Comparison of ENCODE assay signal across 11 cellular contexts in genomic region chr2:62578837-62579640, GRCh38.
DNase-seq lines count a peak whose midpoint lies in the region; ATAC-seq and TF ChIP-seq lines count a peak whose summit lies in the region.
"Had no signal": no experiment of that assay in that cellular context is flagged by ENCODE, and none has a peak within 500 bp of the region (broad histone marks: within the 10 kb centered on the region; RNA-seq: fewer than 3 reads in every experiment).

No MANE protein-coding gene starts in this region.

- no peaks in the 10 kb centered on the region for H3K9me3 ChIP-seq in MM.1S (replicated peaks; ENCODE audit: insufficient read depth, low read length)
- H3K9me3 ChIP-seq in mucosa of descending colon, result no peaks in the 10 kb centered on the region
- H3K9me3 ChIP-seq in heart right ventricle, result no peaks in the 10 kb centered on the region

- no peak overlapping the region for H3K4me3 ChIP-seq in MM.1S (ENCODE audit: low read length)
- no peak overlapping the region for H3K4me3 ChIP-seq in choroid plexus epithelial cell (ENCODE audit: low read depth, low read length)
- no peak overlapping the region for H3K4me3 ChIP-seq in mucosa of descending colon
- H3K4me3 ChIP-seq in heart right ventricle, result no peak overlapping the region

- peak overlapping the region; percentile 11 for H2AFZ ChIP-seq in MM.1S (ENCODE audit: low read length)

- H4K20me1 ChIP-seq in MM.1S (ENCODE audit: insufficient read depth, low read length), result no peaks in the 10 kb centered on the region

- no peaks in the 10 kb centered on the region for H3K9me3 Mint-ChIP-seq in T-helper 2 cell treated with Interferon-gamma antibody and Interleukin-4, amounts not matched to agents 5 μg/mL and 100 μg/mL, for 36 hours
- peaks cover 4% of the 10 kb centered on the region for H3K9me3 Mint-ChIP-seq in osteocyte (ENCODE audit: unreplicated experiment)
- H3K9me3 Mint-ChIP-seq: activated CD8-positive, alpha-beta T cell treated with anti-CD3 and anti-CD28 coated beads for 36 hours had no signal

- H3K4me1 ChIP-seq in MM.1S (ENCODE audit: low read length) (no peaks in the 10 kb centered on the region), mucosa of descending colon (ENCODE audit: low read depth) (no peaks in the 10 kb centered on the region), heart right ventricle (peaks cover 0 to 13% (median 0%) of the 10 kb centered on the region in 9 donors)

- no peaks in the 10 kb centered on the region for H3K9me2 ChIP-seq in MM.1S (replicated peaks; ENCODE audit: insufficient read depth, low read length)

- no peak overlapping the region for H3K27ac Mint-ChIP-seq in T-helper 2 cell treated with Interferon-gamma antibody and Interleukin-4, amounts not matched to agents 5 μg/mL and 100 μg/mL, for 36 hours
- no peak overlapping the region for H3K27ac Mint-ChIP-seq in osteocyte (ENCODE audit: unreplicated experiment)
- H3K27ac Mint-ChIP-seq: activated CD8-positive, alpha-beta T cell treated with anti-CD3 and anti-CD28 coated beads for 36 hours had no signal

- intact Hi-C loops in mucosa of descending colon (cut with DNase I, micrococcal nuclease), result no loop called here
- intact Hi-C loops in heart right ventricle (cut with DNase I), result no loop called here

- 78 to 87% methylated on average over 7 of the region's 7 CpGs for WGBS in heart right ventricle, 2 donors

- no peaks in the 10 kb centered on the region for H3K27me3 Mint-ChIP-seq in T-helper 2 cell treated with Interferon-gamma antibody and Interleukin-4, amounts not matched to agents 5 μg/mL and 100 μg/mL, for 36 hours (ENCODE audit: low read depth)
- H3K27me3 Mint-ChIP-seq in osteocyte (ENCODE audit: unreplicated experiment), result no peaks in the 10 kb centered on the region

- no peaks in the 10 kb centered on the region for H3K4me1 Mint-ChIP-seq in T-helper 2 cell treated with Interferon-gamma antibody and Interleukin-4, amounts not matched to agents 5 μg/mL and 100 μg/mL, for 36 hours (ENCODE audit: low read depth)
- peaks cover 18% of the 10 kb centered on the region for H3K4me1 Mint-ChIP-seq in osteocyte (ENCODE audit: unreplicated experiment)

- H3K9ac ChIP-seq in MM.1S (ENCODE audit: low read length), result no peak overlapping the region

- TF ChIP-seq CTCF in MM.1S (IDR thresholded peaks at IDR 0.05; ENCODE audit: low read length) (no peak), choroid plexus epithelial cell (conservative IDR thresholded peaks at IDR 0.05; ENCODE audit: low read depth, low read length) (no peak), mucosa of descending colon (IDR thresholded peaks at IDR 0.05) (no peak), heart right ventricle (IDR thresholded peaks at IDR 0.05) (no peak), osteocyte (IDR thresholded peaks at IDR 0.05) (no peak)

- H3K27me3 ChIP-seq in MM.1S (replicated peaks; ENCODE audit: insufficient read depth, low read length), result no peaks in the 10 kb centered on the region
- no peaks in the 10 kb centered on the region for H3K27me3 ChIP-seq in heart right ventricle

- DNase-seq in AG08396 (ENCODE audit: low spot score) (peak; percentile 18), MM.1S (peak; percentile 20), choroid plexus epithelial cell (ENCODE audit: low read depth) (peak; percentile 80), mucosa of descending colon (peak in 2 of 3 donors; percentile 13 to 39), NCI-H524 treated with DMSO at 0.1 percent for 48 hours (lab: John Stamatoyannopoulos, UW) (no peak), heart right ventricle (no peak), osteocyte (ENCODE audit: extremely low spot score, unreplicated experiment) (no peak)
- DNase-seq in T-helper 2 cell treated with Interferon-gamma antibody and Interleukin-4, amounts not matched to agents 5 μg/mL and 100 μg/mL, for 36 hours (ENCODE audit: low spot score), result no peak
- DNase-seq: activated CD8-positive, alpha-beta T cell treated with anti-CD3 and anti-CD28 coated beads for 36 hours; NCI-H2081 treated with DMSO at 0.1 percent for 48 hours had no signal

- no peak overlapping the region for H3K27ac ChIP-seq in MM.1S (ENCODE audit: low read length)
- H3K27ac ChIP-seq in heart right ventricle, result no peak overlapping the region
- H3K27ac ChIP-seq: C4-2B had no signal

- ATAC-seq in mucosa of descending colon (peak; percentile 95), heart right ventricle (no peak)
- ATAC-seq: activated CD8-positive, alpha-beta T cell treated with anti-CD3 and anti-CD28 coated beads for 36 hours had no signal

- H3K36me3 ChIP-seq in MM.1S (replicated peaks; ENCODE audit: insufficient read depth, low read length), result no peaks in the 10 kb centered on the region
- no peaks in the 10 kb centered on the region for H3K36me3 ChIP-seq in mucosa of descending colon (ENCODE audit: low read depth)
- no peaks in the 10 kb centered on the region for H3K36me3 ChIP-seq in heart right ventricle

- no peaks in the 10 kb centered on the region for H3K36me3 Mint-ChIP-seq in T-helper 2 cell treated with Interferon-gamma antibody and Interleukin-4, amounts not matched to agents 5 μg/mL and 100 μg/mL, for 36 hours (ENCODE audit: low read depth)
- H3K36me3 Mint-ChIP-seq in osteocyte (ENCODE audit: unreplicated experiment), result no peaks in the 10 kb centered on the region

- no peaks in the 10 kb centered on the region for H3F3A ChIP-seq in MM.1S (ENCODE audit: insufficient read depth, low read length)

- no peak overlapping the region for H3K4me2 ChIP-seq in MM.1S (ENCODE audit: low read depth, low read length)

- H3K4me3 Mint-ChIP-seq in T-helper 2 cell treated with Interferon-gamma antibody and Interleukin-4, amounts not matched to agents 5 μg/mL and 100 μg/mL, for 36 hours, result no peak overlapping the region
- no peak overlapping the region for H3K4me3 Mint-ChIP-seq in osteocyte (ENCODE audit: unreplicated experiment)
- H3K4me3 Mint-ChIP-seq: activated CD8-positive, alpha-beta T cell treated with anti-CD3 and anti-CD28 coated beads for 36 hours had no signal

- H3K79me2 ChIP-seq in MM.1S (ENCODE audit: low read length), result no peaks in the 10 kb centered on the region

Comparison
In these comparisons a context has a peak if more than half of its experiments do, and no peak if none do; other contexts are left out.
1. DNase-seq: peak in AG08396 (single experiment), MM.1S (single experiment), choroid plexus epithelial cell (single experiment) and mucosa of descending colon (2 of 3); none in T-helper 2 cell treated with Interferon-gamma antibody and Interleukin-4, amounts not matched to agents 5 μg/mL and 100 μg/mL, for 36 hours (single experiment), NCI-H524 treated with DMSO at 0.1 percent for 48 hours (single experiment), heart right ventricle (0 of 2) and osteocyte (single experiment).